Comparison of ENCODE assay signal across 23 cellular contexts in the genomic region with DNA sequence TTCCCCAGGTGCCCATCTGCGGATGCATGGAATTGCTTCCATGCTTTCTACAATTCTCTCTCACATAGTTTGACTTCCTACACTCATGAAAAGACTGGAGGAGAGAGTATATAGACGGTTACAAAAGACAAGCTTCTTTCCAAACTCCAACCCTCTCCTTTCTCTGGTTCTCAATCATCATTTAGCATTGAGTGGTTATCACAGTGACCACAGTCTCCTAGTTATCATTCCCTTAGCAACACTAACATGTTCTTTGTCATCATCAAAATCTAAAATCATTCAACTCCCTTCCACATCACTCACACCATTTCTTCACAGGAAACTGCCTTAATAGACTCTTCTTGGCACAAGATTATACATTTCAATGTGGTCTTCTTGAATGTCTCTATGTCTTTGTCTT.
"Had no signal": no experiment of that assay in that cellular context is flagged by ENCODE, and none has a peak within 500 bp of the region (broad histone marks: within the 10 kb centered on the region; RNA-seq: fewer than 3 reads in every experiment).

No MANE protein-coding gene starts in this region.

- H3K4me3 ChIP-seq: MG63, SJSA1, SK-N-MC had no signal

- ATAC-seq: HepG2 had no signal

- DNase-seq: IMR-90, KBM-7, MG63, NCI-H1092, NCI-H1105 treated with DMSO at 0.1 percent for 48 hours, NCI-H1417 treated with DMSO at 0.1 percent for 48 hours, NCI-H146, NCI-H1694 treated with DMSO at 0.1 percent for 48 hours, NCI-H1930, NCI-H2081 treated with DMSO at 0.1 percent for 48 hours, NCI-H2171, NCI-H226, NCI-H446, NCI-H510A, NCI-H524 treated with DMSO at 0.1 percent for 48 hours, NCI-H69, NCI-H774, Right ventricle myocardium superior, RPMI8226, SIG-M5 had no signal
